ENCODE assay signal across 1 cellular context in the genomic region with DNA sequence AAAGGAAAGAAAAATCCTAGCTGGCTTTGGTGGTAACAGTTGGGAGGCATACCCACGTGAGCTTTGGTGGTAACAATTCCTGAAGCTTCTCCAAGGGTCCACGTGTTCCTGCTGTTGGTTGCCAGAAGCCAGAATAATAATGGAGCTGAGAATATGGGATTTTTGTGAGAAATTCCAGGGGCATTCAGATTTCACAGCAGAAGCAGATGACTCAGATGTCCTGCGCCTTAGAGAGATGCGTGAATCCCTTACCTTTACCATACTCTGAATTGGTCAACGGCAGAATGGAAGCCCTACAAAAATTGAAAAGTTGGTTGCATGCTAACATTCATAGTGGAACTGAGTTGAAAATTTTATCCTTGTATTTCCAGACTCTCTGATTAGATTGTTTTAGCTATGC.
TF ChIP-seq lines count a peak whose summit lies in the region.

No MANE protein-coding gene starts in this region.

TF ChIP-seq in GM12878, 131 proteins besides CTCF, POLR2A, EP300 and RAD21:
- TF ChIP-seq, protein P1, sequence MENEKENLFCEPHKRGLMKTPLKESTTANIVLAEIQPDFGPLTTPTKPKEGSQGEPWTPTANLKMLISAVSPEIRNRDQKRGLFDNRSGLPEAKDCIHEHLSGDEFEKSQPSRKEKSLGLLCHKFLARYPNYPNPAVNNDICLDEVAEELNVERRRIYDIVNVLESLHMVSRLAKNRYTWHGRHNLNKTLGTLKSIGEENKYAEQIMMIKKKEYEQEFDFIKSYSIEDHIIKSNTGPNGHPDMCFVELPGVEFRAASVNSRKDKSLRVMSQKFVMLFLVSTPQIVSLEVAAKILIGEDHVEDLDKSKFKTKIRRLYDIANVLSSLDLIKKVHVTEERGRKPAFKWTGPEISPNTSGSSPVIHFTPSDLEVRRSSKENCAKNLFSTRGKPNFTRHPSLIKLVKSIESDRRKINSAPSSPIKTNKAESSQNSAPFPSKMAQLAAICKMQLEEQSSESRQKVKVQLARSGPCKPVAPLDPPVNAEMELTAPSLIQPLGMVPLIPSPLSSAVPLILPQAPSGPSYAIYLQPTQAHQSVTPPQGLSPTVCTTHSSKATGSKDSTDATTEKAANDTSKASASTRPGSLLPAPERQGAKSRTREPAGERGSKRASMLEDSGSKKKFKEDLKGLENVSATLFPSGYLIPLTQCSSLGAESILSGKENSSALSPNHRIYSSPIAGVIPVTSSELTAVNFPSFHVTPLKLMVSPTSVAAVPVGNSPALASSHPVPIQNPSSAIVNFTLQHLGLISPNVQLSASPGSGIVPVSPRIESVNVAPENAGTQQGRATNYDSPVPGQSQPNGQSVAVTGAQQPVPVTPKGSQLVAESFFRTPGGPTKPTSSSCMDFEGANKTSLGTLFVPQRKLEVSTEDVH (IDR thresholded peaks at IDR 0.05; ENCODE audit: low read depth, partially characterized antibody), result no peak
- TF ChIP-seq RAD51 (IDR thresholded peaks at IDR 0.05) (0 out of 2 replicates have a peak, but pooled peaks have one; percentile 20), ZNF24 (IDR thresholded peaks at IDR 0.05) (no peak), MTA2 (IDR thresholded peaks at IDR 0.05; ENCODE audit: low read depth) (0 out of 2 replicates have a peak, but pooled peaks have one; percentile 1), SP1 (IDR thresholded peaks at IDR 0.05; ENCODE audit: low read depth, low read length) (peak; percentile 0), PRDM15 (CRISPR knock-in tag; IDR thresholded peaks at IDR 0.05) (no peak), HCFC1 (IDR thresholded peaks at IDR 0.05; ENCODE audit: low read length) (no peak), IKZF1 (conservative IDR thresholded peaks at IDR 0.05) (peak; percentile 54), FOS (IDR thresholded peaks at IDR 0.05; ENCODE audit: borderline replicate concordance, extremely low read depth, insufficient read length) (no peak), PAX8 (IDR thresholded peaks at IDR 0.05) (no peak), WRNIP1 (IDR thresholded peaks at IDR 0.05; ENCODE audit: borderline replicate concordance, low read depth, low read length) (no peak), ZSCAN29 (IDR thresholded peaks at IDR 0.05) (no peak), ESRRA (IDR thresholded peaks at IDR 0.05; ENCODE audit: low read length) (no peak)
- TF ChIP-seq, protein P2, sequence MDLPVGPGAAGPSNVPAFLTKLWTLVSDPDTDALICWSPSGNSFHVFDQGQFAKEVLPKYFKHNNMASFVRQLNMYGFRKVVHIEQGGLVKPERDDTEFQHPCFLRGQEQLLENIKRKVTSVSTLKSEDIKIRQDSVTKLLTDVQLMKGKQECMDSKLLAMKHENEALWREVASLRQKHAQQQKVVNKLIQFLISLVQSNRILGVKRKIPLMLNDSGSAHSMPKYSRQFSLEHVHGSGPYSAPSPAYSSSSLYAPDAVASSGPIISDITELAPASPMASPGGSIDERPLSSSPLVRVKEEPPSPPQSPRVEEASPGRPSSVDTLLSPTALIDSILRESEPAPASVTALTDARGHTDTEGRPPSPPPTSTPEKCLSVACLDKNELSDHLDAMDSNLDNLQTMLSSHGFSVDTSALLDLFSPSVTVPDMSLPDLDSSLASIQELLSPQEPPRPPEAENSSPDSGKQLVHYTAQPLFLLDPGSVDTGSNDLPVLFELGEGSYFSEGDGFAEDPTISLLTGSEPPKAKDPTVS (IDR thresholded peaks at IDR 0.05; ENCODE audit: low read depth, low read length), result no peak
